In the genomic region with DNA sequence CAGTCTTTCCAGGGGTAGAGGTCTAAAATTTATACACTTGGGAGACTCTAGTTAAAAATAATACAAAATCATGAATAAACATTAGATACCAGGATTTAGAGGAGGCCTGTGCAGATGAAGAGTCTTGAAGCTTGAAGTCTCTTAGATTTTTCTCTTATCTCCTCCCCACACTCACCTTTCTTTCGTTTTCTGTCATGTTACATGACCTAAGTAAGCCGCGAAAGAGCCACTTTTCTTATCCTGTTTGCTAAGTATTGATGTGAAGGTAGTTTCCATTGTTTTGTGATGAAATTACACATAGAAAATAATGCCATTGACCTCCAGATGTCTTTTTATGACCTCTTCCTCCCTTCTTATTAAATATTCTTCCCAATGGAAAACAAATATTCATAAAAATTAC, we compare ENCODE assay signal across 13 cellular contexts.
"Had no signal": no experiment of that assay in that cellular context is flagged by ENCODE, and none has a peak within 500 bp of the region (broad histone marks: within the 10 kb centered on the region; RNA-seq: fewer than 3 reads in every experiment).

No MANE protein-coding gene starts in this region.

- H3K36me3 ChIP-seq: esophagus muscularis mucosa, gastrocnemius medialis, heart right ventricle, right atrium auricular region, sigmoid colon, stomach, thoracic aorta, transverse colon had no signal

- H3K4me3 ChIP-seq: esophagus muscularis mucosa, right atrium auricular region, sigmoid colon, skin epidermis, stomach, thoracic aorta had no signal

- H3K27me3 ChIP-seq: gastrocnemius medialis, right atrium auricular region, sigmoid colon, stomach, transverse colon had no signal

- H3K27ac ChIP-seq: epithelial cell of prostate, esophagus muscularis mucosa, gastrocnemius medialis, heart right ventricle, right atrium auricular region, sigmoid colon, skin epidermis, stomach, thoracic aorta, transverse colon had no signal

- H3K36me3 Mint-ChIP-seq: naive thymus-derived CD4-positive, alpha-beta T cell had no signal

- H3K27ac Mint-ChIP-seq: naive thymus-derived CD4-positive, alpha-beta T cell had no signal

- H3K4me1 ChIP-seq: sigmoid colon had no signal

- ATAC-seq: naive thymus-derived CD4-positive, alpha-beta T cell had no signal

- H3K9me3 ChIP-seq: esophagus muscularis mucosa, gastrocnemius medialis, heart right ventricle, right atrium auricular region, sigmoid colon, stomach, thoracic aorta, transverse colon had no signal

- DNase-seq: effector memory CD4-positive, alpha-beta T cell; heart right ventricle; naive thymus-derived CD4-positive, alpha-beta T cell; sigmoid colon; stimulated activated naive CD4-positive, alpha-beta T cell; stomach had no signal
